In genomic region chr3:183287301-183287971, GRCh38 we compare ENCODE assay signal across 9 cellular contexts. TPM values are rescaled to one million over a fixed set of nuclear protein-coding genes. Genes with fewer than 3 reads are reported as not detected.
DNase-seq lines count a peak whose midpoint lies in the region; ATAC-seq, FAIRE-seq and TF ChIP-seq lines count a peak whose summit lies in the region.
"Had no signal": no experiment of that assay in that cellular context is flagged by ENCODE, and none has a peak within 500 bp of the region (broad histone marks: within the 10 kb centered on the region; RNA-seq: fewer than 3 reads in every experiment).

No MANE protein-coding gene starts in this region.

- POLR2A ChIA-PET in K562 (lab: Yijun Ruan, JAX) (interaction anchor here (0.6 to 2.3 kb wide), 10 partner anchors 8 to 87 kb away, joined by 3 to 9 read pairs (median 4); no protein-coding TSS in a partner anchor), HEK293T (lab: Yijun Ruan, JAX) (no interaction called here)

- H3K9me3 ChIP-seq in K562 (replicated peaks; ENCODE audit: control insufficient read depth, insufficient read depth, low read depth, low read length) = no peaks in the 10 kb centered on the region

- CTCF ChIA-PET in K562 (lab: Yijun Ruan, JAX; ENCODE audit: low intra/inter-chr PET ratio) (no interaction called here), HEK293T (lab: Yijun Ruan, JAX) (no interaction called here)

- TF ChIP-seq CTCF in K562 (IDR thresholded peaks at IDR 0.05 in 2 of 3, conservative IDR thresholded peaks at IDR 0.05 in 1 of 3; ENCODE audit: insufficient read depth in 2 of 3, low read depth in 1 of 3, low read length in 3 of 3) = no peak

- in situ Hi-C loops in K562 (cut with MboI) = no loop called here

- H4K20me1 ChIP-seq in K562 (replicated peaks; ENCODE audit: control insufficient read depth, insufficient read depth, low read length) = no peaks in the 10 kb centered on the region

- peak overlapping the region; percentile 40 for H3K4me3 ChIP-seq in K562

- H3K4me2 ChIP-seq in K562 (ENCODE audit: insufficient read depth, low read length) = peak overlapping the region; percentile 64

- peak; percentile 65 for DNase-seq in AG08395 (ENCODE audit: low spot score)
- peak; percentile 90 for DNase-seq in LHCN-M2 (ENCODE audit: low read depth)
- DNase-seq in K562 (ENCODE audit: extremely low read depth in 1 of 4, low spot score in 3 of 4) = peak; percentile 33 to 71 (median 52)
- peak; percentile 66 to 91 for DNase-seq in lung microvascular endothelial cell (ENCODE audit: low read depth in 2 of 2)
- no peak for DNase-seq in HEK293T (ENCODE audit: extremely low spot score)
- no peak for DNase-seq in NCI-H2171 (lab: John Stamatoyannopoulos, UW)
- no peak for DNase-seq in DMS114 treated with DMSO at 0.1 percent for 48 hours (lab: John Stamatoyannopoulos, UW; ENCODE audit: unreplicated experiment)
- DNase-seq: NCI-H1930 had no signal

- no peaks in the 10 kb centered on the region for H3K9me1 ChIP-seq in K562 (ENCODE audit: control insufficient read depth, insufficient read depth, low read length)

- H3K36me3 ChIP-seq in K562 (ENCODE audit: control insufficient read depth, insufficient read depth, low read length) = peaks cover 7% of the 10 kb centered on the region; the same call in 1 of the 3 replicates

- H3K4me1 ChIP-seq in K562 (replicated peaks in 1 of 2; ENCODE audit: control insufficient read depth in 2 of 2, insufficient read depth in 2 of 2, low read length in 2 of 2) = peaks cover 0 to 18% of the 10 kb centered on the region in 2 experiments; a peak in 4 of 5 replicates

- TF ChIP-seq POLR2A in K562 (conservative IDR thresholded peaks at IDR 0.05) = peak; percentile 59

- peak overlapping the region; percentile 66 to 80; a peak in 3 of 4 replicates for H3K9ac ChIP-seq in K562 (ENCODE audit: insufficient read depth in 1 of 2, low read depth in 2 of 2, low read length in 2 of 2)

- TF ChIP-seq EP300 in K562 (IDR thresholded peaks at IDR 0.05; ENCODE audit: low read length) = peak; percentile 77

- H2AFZ ChIP-seq in K562 (ENCODE audit: low read depth, low read length) = peak overlapping the region; percentile 95

- WGBS in K562 (ENCODE audit: insufficient coverage, low coverage, missing lambda C conversion rate) = 11% methylated on average over 9 of the region's 9 CpGs

- H3K79me2 ChIP-seq in K562 (ENCODE audit: control insufficient read depth, insufficient read depth, low read length) = peaks cover 1% of the 10 kb centered on the region; the same call in 1 of the 3 replicates

- H3K27me3 ChIP-seq in K562 (ENCODE audit: control insufficient read depth in 2 of 2, insufficient read depth in 2 of 2, low read length in 2 of 2) = no peaks in the 10 kb centered on the region

- BruUV-seq in K562 (replicated peaks; lab: Mats Ljungman, UMichigan) = no TSS peak

- TF ChIP-seq RAD21 in K562 (CRISPR knock-in tag; conservative IDR thresholded peaks at IDR 0.05 in 1 of 2, IDR thresholded peaks at IDR 0.05 in 1 of 2) = peak in 1 of 2 experiments; percentile 33; a peak in 2 of 4 replicates

- intact Hi-C loops in K562 (cut with micrococcal nuclease) = no loop called here

- ATAC-seq in K562 (peak; percentile 88), HG02885 (IDR thresholded peaks at IDR 0.05; ENCODE audit: poor library complexity, unreplicated experiment) (no peak)

- peak overlapping the region; percentile 86 for H3K27ac ChIP-seq in K562 (ENCODE audit: extremely low read depth, low read depth, low read length)

- peak; percentile 70 for FAIRE-seq in K562 (lab: Jason Lieb, UNC)

TF ChIP-seq in K562, 482 proteins besides CTCF, POLR2A, EP300 and RAD21 (continues in another document):
- TF ChIP-seq ZBTB7A (IDR thresholded peaks at IDR 0.05; ENCODE audit: borderline replicate concordance, control insufficient read depth, low read depth, low read length) (no peak), KLF13 (tag; IDR thresholded peaks at IDR 0.05; ENCODE audit: borderline replicate concordance, low read depth) (no peak), CHD2 (IDR thresholded peaks at IDR 0.05; ENCODE audit: low read depth, low read length) (no peak), GATAD2B (IDR thresholded peaks at IDR 0.05; ENCODE audit: borderline replicate concordance) (no peak), MAFG (tag; conservative IDR thresholded peaks at IDR 0.05) (peak; percentile 84), SIN3A (IDR thresholded peaks at IDR 0.05; ENCODE audit: borderline replicate concordance in 2 of 2, control insufficient read depth in 1 of 2, low read depth in 2 of 2, low read length in 2 of 2) (no peak), ETS2 (tag; IDR thresholded peaks at IDR 0.05; ENCODE audit: borderline replicate concordance, poor library complexity, severe bottlenecking) (no peak), CAMTA2 (CRISPR knock-in tag; conservative IDR thresholded peaks at IDR 0.05) (no peak), NCOA6 (IDR thresholded peaks at IDR 0.05) (no peak), SFPQ (IDR thresholded peaks at IDR 0.05; ENCODE audit: low read depth, low read length) (no peak)

TF ChIP-seq in HEK293T, 16 proteins besides CTCF, POLR2A, EP300 and RAD21:
- TF ChIP-seq L3MBTL2 (conservative IDR thresholded peaks at IDR 0.05) (no peak), TARDBP (IDR thresholded peaks at IDR 0.05) (no peak), ELF4 (IDR thresholded peaks at IDR 0.05) (no peak), SUZ12 (IDR thresholded peaks at IDR 0.05) (no peak), FOXM1 (IDR thresholded peaks at IDR 0.05; ENCODE audit: borderline replicate concordance) (no peak), CTBP1 (IDR thresholded peaks at IDR 0.05; ENCODE audit: borderline replicate concordance) (no peak), HDGF (IDR thresholded peaks at IDR 0.05; ENCODE audit: borderline replicate concordance) (no peak), ARNT (IDR thresholded peaks at IDR 0.05) (no peak), SP1 (IDR thresholded peaks at IDR 0.05) (no peak), NFRKB (IDR thresholded peaks at IDR 0.05) (no peak), PKNOX1 (IDR thresholded peaks at IDR 0.05) (no peak), ZNF384 (IDR thresholded peaks at IDR 0.05) (no peak)
TF ChIP-seq in HEK293T: peak in this region for 0.

RNA-seq across cellular contexts. Expression of gene B3GNT5, which starts 34.4 kb away (rescaled TPM):
- 42.1 and 52.6 TPM in 2 replicates for total RNA-seq in LHCN-M2 (2014; rRNA removed)
- polyA plus RNA-seq in LHCN-M2 (2012) = 5.9 TPM
- 11.6 and 22.2 TPM in 2 replicates for total RNA-seq in K562 (2011; cell fraction: chromatin; rRNA removed; ENCODE audit: low replicate concordance)
- 7.2 and 10.4 TPM in 2 replicates for total RNA-seq in K562 (2011; cell fraction: nucleolus; rRNA removed)
- total RNA-seq in K562 (2011; cell fraction: nucleoplasm; rRNA removed) = 15.5 and 25.9 TPM in 2 replicates
- 8.8 and 9.2 TPM in 2 replicates for total RNA-seq in K562 (2014; rRNA removed)
- total RNA-seq in K562 (2014; rRNA removed; fragmentation: Illumina TruSeq; extraction: Trizol) = 21.9 and 24.7 TPM in 2 replicates
- total RNA-seq in K562 (2015; rRNA removed; fragmentation: Illumina TruSeq; extraction: Trizol) = 15.5 and 17.0 TPM in 2 replicates
- 23.8 and 25.0 TPM in 2 replicates for total RNA-seq in K562 (2021)
- polyA plus RNA-seq in K562 (2011; rRNA removed) = 13.7 and 13.8 TPM in 2 replicates
- polyA plus RNA-seq in K562 (2011; cell fraction: cytosol; rRNA removed) = 4.1 and 8.3 TPM in 2 replicates
- 4.4 and 6.8 TPM in 2 replicates for polyA plus RNA-seq in K562 (2011; cell fraction: nucleus; rRNA removed)
- 14.8 and 16.9 TPM in 2 replicates for polyA plus RNA-seq in K562 (2012)
- polyA plus RNA-seq in K562 (2014; fragmentation: Illumina TruSeq; extraction: Trizol) = 20.1 and 22.9 TPM in 2 replicates
- polyA plus RNA-seq in K562 (2014; fragmentation: Nextera tagmentation; extraction: Ambion mirVana) = 10 to 100 TPM; 13.6 to 13.8 TPM
- 14.4 and 18.5 TPM in 2 replicates for polyA plus RNA-seq in K562 (2014; rRNA removed)
- polyA minus RNA-seq in K562 (2011; rRNA and poly(A)+ RNA removed) = 21.4 and 29.6 TPM in 2 replicates
- 7.6 and 11.0 TPM in 2 replicates for polyA minus RNA-seq in K562 (2011; cell fraction: cytosol; rRNA and poly(A)+ RNA removed)
- polyA minus RNA-seq in K562 (2011; cell fraction: nucleus; rRNA and poly(A)+ RNA removed) = 4.7 and 10.6 TPM in 2 replicates
- total RNA-seq in lung microvascular endothelial cell = 22.7 and 31.3 TPM in 2 replicates

Comparison
In these comparisons a context has a peak if more than half of its experiments do, and no peak if none do; other contexts are left out.
1. DNase-seq: peak in AG08395 (single experiment), LHCN-M2 (single experiment), K562 (4 of 4) and lung microvascular endothelial cell (2 of 2); none in HEK293T (single experiment), NCI-H2171 (single experiment) and DMS114 treated with DMSO at 0.1 percent for 48 hours (single experiment).